In genomic region chr1:116375165-116375883, GRCh38 we compare ENCODE assay signal across 8 cellular contexts. TPM values are rescaled to one million over a fixed set of nuclear protein-coding genes. Genes with fewer than 3 reads are reported as not detected.
DNase-seq lines count a peak whose midpoint lies in the region; ATAC-seq, FAIRE-seq and TF ChIP-seq lines count a peak whose summit lies in the region.

No MANE protein-coding gene starts in this region.

- TF ChIP-seq POLR2A in HepG2 (IDR thresholded peaks at IDR 0.05; ENCODE audit: insufficient read depth in 1 of 2, low read depth in 2 of 2, low read length in 2 of 2) (no peak), thyroid gland (IDR thresholded peaks at IDR 0.05) (no peak)

- BruUV-seq in HepG2 (replicated peaks; lab: Mats Ljungman, UMichigan), result TSS peak; percentile 39

- no peak overlapping the region for H2AFZ ChIP-seq in HepG2 (ENCODE audit: low read length)

- in situ Hi-C loops in HepG2 (cut with HindIII; ENCODE audit: extremely low pct_ligation_motif_present, low pct_unique_long_range_greater_than_20kb), result no loop called here

- H3K27ac ChIP-seq in cardiac muscle cell, result peak overlapping the region; percentile 97
- peak overlapping the region; percentile 95 to 96 for H3K27ac ChIP-seq in ascending aorta
- peak overlapping the region; percentile 77 for H3K27ac ChIP-seq in HepG2 (ENCODE audit: extremely low read length, insufficient read depth, low read length)
- peak overlapping the region; percentile 97 to 99 (median 98) for H3K27ac ChIP-seq in thyroid gland

- peak overlapping the region; percentile 93 for H3K4me3 ChIP-seq in cardiac muscle cell
- peak overlapping the region; percentile 78 to 81 for H3K4me3 ChIP-seq in ascending aorta
- H3K4me3 ChIP-seq in HepG2 (replicated peaks in 1 of 3; ENCODE audit: insufficient read depth in 1 of 3, low read depth in 2 of 3, low read length in 3 of 3), result peak overlapping the region; percentile 79 to 89 (median 84)
- peak overlapping the region; percentile 50 to 97 (median 95) for H3K4me3 ChIP-seq in thyroid gland (replicated peaks in 1 of 3)

- H3K27me3 ChIP-seq in cardiac muscle cell (no peaks in the 10 kb centered on the region), ascending aorta (no peaks in the 10 kb centered on the region), HepG2 (ENCODE audit: control insufficient read depth in 1 of 2, insufficient read depth in 2 of 2, low read length in 2 of 2) (peaks cover 0 to 7% of the 10 kb centered on the region in 2 experiments; a peak in 1 of 5 replicates), thyroid gland (no peaks in the 10 kb centered on the region)

- TF ChIP-seq RAD21 in HepG2 (CRISPR knock-in tag; IDR thresholded peaks at IDR 0.05), result no peak

- peaks cover 8% of the 10 kb centered on the region for H3K36me3 ChIP-seq in cardiac muscle cell
- no peaks in the 10 kb centered on the region for H3K36me3 ChIP-seq in ascending aorta
- H3K36me3 ChIP-seq in HepG2 (replicated peaks in 1 of 2; ENCODE audit: control insufficient read depth in 1 of 2, insufficient read depth in 2 of 2, low read length in 2 of 2), result peaks cover 0 to 4% of the 10 kb centered on the region in 2 experiments; a peak in 2 of 5 replicates
- no peaks in the 10 kb centered on the region for H3K36me3 ChIP-seq in thyroid gland

- H3K9me3 ChIP-seq in cardiac muscle cell (ENCODE audit: low read depth) (no peaks in the 10 kb centered on the region), ascending aorta (no peaks in the 10 kb centered on the region), HepG2 (ENCODE audit: low read length) (no peaks in the 10 kb centered on the region), thyroid gland (no peaks in the 10 kb centered on the region)

- H3K4me1 ChIP-seq in cardiac muscle cell (ENCODE audit: low read depth) (peaks cover 36% of the 10 kb centered on the region), ascending aorta (peaks cover 23 to 57% of the 10 kb centered on the region in 2 donors), HepG2 (ENCODE audit: insufficient read depth, low read length) (peaks cover 70% of the 10 kb centered on the region), thyroid gland (peaks cover 41 to 43% of the 10 kb centered on the region in 2 donors)

- H3K9ac ChIP-seq in HepG2 (ENCODE audit: insufficient read depth, low read depth, low read length), result peak overlapping the region; percentile 85

- 7% methylated on average over 8 of the region's 8 CpGs for WGBS in HepG2 (ENCODE audit: low lambda C conversion rate)
- 35 to 43% methylated on average over 8 of the region's 8 CpGs for WGBS in thyroid gland, 2 donors

- intact Hi-C loops in Right ventricle myocardium superior (cut with DNase I), result loop anchor here (5.0 kb wide), 1 partner anchor 42 kb away; no protein-coding TSS in a partner anchor
- intact Hi-C loops in ascending aorta (cut with DNase I), result loop anchor here (5.0 to 10.0 kb wide), 5 partner anchors 182 to 1301 kb away; partner anchors contain the start of gene NGF
- intact Hi-C loops in HepG2 (cut with micrococcal nuclease; ENCODE audit: unreplicated experiment), result loop anchor here (5.0 kb wide), 2 partner anchors 42 to 223 kb away; no protein-coding TSS in a partner anchor
- intact Hi-C loops in thyroid gland (cut with DNase I), result loop anchor here (10.0 kb wide), 1 partner anchor 141 kb away; no protein-coding TSS in a partner anchor

- no peak for TF ChIP-seq CTCF in cardiac muscle cell (IDR thresholded peaks at IDR 0.05; ENCODE audit: low read depth, low read length)
- no peak for TF ChIP-seq CTCF in ascending aorta (IDR thresholded peaks at IDR 0.05)
- no peak for TF ChIP-seq CTCF in HepG2 (CRISPR knock-in tag; IDR thresholded peaks at IDR 0.05)
- no peak for TF ChIP-seq CTCF in thyroid gland (IDR thresholded peaks at IDR 0.05)

- TF ChIP-seq EP300 in HepG2 (IDR thresholded peaks at IDR 0.05; ENCODE audit: low read depth in 2 of 2, low read length in 2 of 2) (no peak), HepG2 (CRISPR knock-in tag; IDR thresholded peaks at IDR 0.05; ENCODE audit: borderline replicate concordance) (no peak)

- DNase-seq in cardiac muscle cell (ENCODE audit: low read depth in 1 of 2, low spot score in 1 of 2) (no peak), Right ventricle myocardium superior (no peak), ascending aorta (ENCODE audit: low spot score in 2 of 2) (no peak), HepG2 (ENCODE audit: low spot score) (peak; percentile 25), thyroid gland (no peak), Kasumi-1 (lab: John Stamatoyannopoulos, UW) (no peak), DMS153 treated with DMSO at 0.1 percent for 48 hours (lab: John Stamatoyannopoulos, UW; ENCODE audit: unreplicated experiment) (no peak)
- no peak for DNase-seq in stimulated activated CD8-positive, alpha-beta memory T cell treated with anti-CD3 and anti-CD28 coated beads, Interleukin-4, amount 100 ng/mL, for 48 hours

- H3K79me2 ChIP-seq in HepG2 (ENCODE audit: insufficient read depth, low read length), result peaks cover 67% of the 10 kb centered on the region

- peaks cover 58% of the 10 kb centered on the region for H4K20me1 ChIP-seq in HepG2 (ENCODE audit: insufficient read depth, low read length)

- POLR2A ChIA-PET in HepG2 (lab: Yijun Ruan, JAX), result interaction anchor here (1.0 to 4.1 kb wide), 10 partner anchors 18 to 236 kb away, joined by 3 to 24 read pairs (median 7); no protein-coding TSS in a partner anchor

- H3K4me2 ChIP-seq in HepG2 (ENCODE audit: low read depth, low read length), result peak overlapping the region; percentile 94

- no peak for FAIRE-seq in HepG2 (lab: Jason Lieb, UNC)

- ATAC-seq in Right ventricle myocardium superior (ENCODE audit: poor library complexity) (no peak), HepG2 (no peak)

- CTCF ChIA-PET in HepG2 (lab: Yijun Ruan, JAX; ENCODE audit: low intra/inter-chr PET ratio, low total read pairs), result no interaction called here

TF ChIP-seq in HepG2, 621 proteins besides CTCF, POLR2A, EP300 and RAD21 (continues in another document):
- TF ChIP-seq ARID5B (CRISPR knock-in tag; IDR thresholded peaks at IDR 0.05) (0 out of 2 replicates have a peak, but pooled peaks have one; percentile 14), ESRRA (CRISPR knock-in tag; IDR thresholded peaks at IDR 0.05; ENCODE audit: low read depth) (peak; percentile 79), HNRNPK (IDR thresholded peaks at IDR 0.05; ENCODE audit: low read depth, low read length, poor library complexity, severe bottlenecking) (no peak), HMG20B (CRISPR knock-in tag; conservative IDR thresholded peaks at IDR 0.05) (0 out of 2 replicates have a peak, but pooled peaks have one; percentile 1), ZFP1 (CRISPR knock-in tag; IDR thresholded peaks at IDR 0.05) (no peak), RBFOX2 (IDR thresholded peaks at IDR 0.05; ENCODE audit: low read depth, low read length) (peak; percentile 12)

RNA-seq across cellular contexts. Expression of gene ATP1A1, which starts 2.3 kb away (rescaled TPM):
- total RNA-seq in cardiac muscle cell (754 and 1,350 TPM in 2 replicates), Right ventricle myocardium superior (255 TPM), ascending aorta (255 TPM), HepG2 (2016; rRNA removed; fragmentation: Illumina TruSeq; extraction: Trizol) (210 and 280 TPM in 2 replicates), thyroid gland (1,000 to 10,000 TPM in 3 of 4 donors, 100 to 1,000 TPM in 1; 770 to 1,450 (median 1,316) TPM)
- polyA plus RNA-seq in cardiac muscle cell (665 and 1,094 TPM in 2 replicates), HepG2 (2011; rRNA removed) (627 and 705 TPM in 2 replicates)
- total RNA-seq in HepG2 (2016; cell fraction: cytosol; rRNA removed; fragmentation: Illumina TruSeq; extraction: Trizol; ENCODE audit: low read depth), result 60.3 and 83.4 TPM in 2 replicates
- 183 and 291 TPM in 2 replicates for total RNA-seq in HepG2 (2016; cell fraction: insoluble cytoplasmic fraction; rRNA removed; fragmentation: Illumina TruSeq; extraction: Trizol)
- 133 and 176 TPM in 2 replicates for total RNA-seq in HepG2 (2016; cell fraction: membrane; rRNA removed; fragmentation: Illumina TruSeq; extraction: Trizol)
- total RNA-seq in HepG2 (2016; cell fraction: nucleus; rRNA removed; fragmentation: Illumina TruSeq; extraction: Trizol), result 383 and 432 TPM in 2 replicates
- polyA plus RNA-seq in HepG2 (2011; cell fraction: cytosol; rRNA removed), result 735 and 774 TPM in 2 replicates
- polyA plus RNA-seq in HepG2 (2011; cell fraction: nucleus; rRNA removed), result 313 and 327 TPM in 2 replicates
- polyA plus RNA-seq in HepG2 (2012), result 467 and 657 TPM in 2 replicates
- polyA plus RNA-seq in HepG2 (2016; cell fraction: cytosol; fragmentation: Illumina TruSeq; extraction: Trizol; ENCODE audit: low read depth), result 69.6 and 84.9 TPM in 2 replicates
- polyA plus RNA-seq in HepG2 (2016; cell fraction: insoluble cytoplasmic fraction; fragmentation: Illumina TruSeq; extraction: Trizol; ENCODE audit: low read depth), result 219 and 228 TPM in 2 replicates
- 106 and 149 TPM in 2 replicates for polyA plus RNA-seq in HepG2 (2016; cell fraction: membrane; fragmentation: Illumina TruSeq; extraction: Trizol; ENCODE audit: low read depth)
- polyA plus RNA-seq in HepG2 (2016; cell fraction: nucleus; fragmentation: Illumina TruSeq; extraction: Trizol; ENCODE audit: insufficient read depth, low read depth), result 515 and 526 TPM in 2 replicates
- polyA minus RNA-seq in HepG2 (2011; rRNA and poly(A)+ RNA removed; ENCODE audit: low replicate concordance), result 367 and 928 TPM in 2 replicates
- 438 and 487 TPM in 2 replicates for polyA minus RNA-seq in HepG2 (2011; cell fraction: cytosol; rRNA and poly(A)+ RNA removed)
- 356 and 442 TPM in 2 replicates for polyA minus RNA-seq in HepG2 (2011; cell fraction: nucleus; rRNA and poly(A)+ RNA removed)
